Comparison of ENCODE assay signal across 20 cellular contexts in genomic region chr13:75766636-75767035, GRCh38.
DNase-seq lines count a peak whose midpoint lies in the region; ATAC-seq, FAIRE-seq and TF ChIP-seq lines count a peak whose summit lies in the region.
"Had no signal": no experiment of that assay in that cellular context is flagged by ENCODE, and none has a peak within 500 bp of the region (broad histone marks: within the 10 kb centered on the region; RNA-seq: fewer than 3 reads in every experiment).

No MANE protein-coding gene starts in this region.

- TF ChIP-seq CTCF in D721Med (IDR thresholded peaks at IDR 0.05; ENCODE audit: insufficient read depth, missing control alignments): no peak
- TF ChIP-seq CTCF in osteocyte (IDR thresholded peaks at IDR 0.05): no peak

- peaks cover 15% of the 10 kb centered on the region for H3K36me3 Mint-ChIP-seq in osteocyte (ENCODE audit: unreplicated experiment)
- H3K36me3 Mint-ChIP-seq: neural progenitor cell had no signal

- no peak overlapping the region for H3K4me3 Mint-ChIP-seq in osteocyte (ENCODE audit: unreplicated experiment)
- H3K4me3 Mint-ChIP-seq: neural progenitor cell had no signal

- H3K27ac Mint-ChIP-seq in osteocyte (ENCODE audit: unreplicated experiment): peak overlapping the region; percentile 39
- H3K27ac Mint-ChIP-seq: neural progenitor cell had no signal

- no peak for DNase-seq in activated CD4-positive, CD25-positive, alpha-beta regulatory T cell (lab: John Stamatoyannopoulos, UW)
- no peak for DNase-seq in D721Med (ENCODE audit: insufficient read length, low spot score)
- DNase-seq in central memory CD4-positive, alpha-beta T cell: peak; percentile 43
- DNase-seq in osteocyte (ENCODE audit: extremely low spot score, unreplicated experiment): no peak
- no peak for DNase-seq in NCI-H69 (lab: John Stamatoyannopoulos, UW)
- no peak for DNase-seq in COLO829 (ENCODE audit: low spot score)
- DNase-seq in GM03348 (ENCODE audit: low spot score): no peak
- DNase-seq: 8988T; activated CD4-positive, alpha-beta T cell treated with anti-CD3 and anti-CD28 coated beads for 1 hour; body of pancreas; effector memory CD4-positive, alpha-beta T cell; GF-D8; glutamatergic neuron; midbrain; NCI-H510A treated with DMSO at 0.1 percent for 48 hours; spleen; stimulated activated CD4-positive, alpha-beta T cell treated with anti-CD3 and anti-CD28 coated beads, Interleukin-4, amount 100 ng/mL, for 4 hours had no signal

- H3K9me3 Mint-ChIP-seq in osteocyte (ENCODE audit: unreplicated experiment): peaks cover 3% of the 10 kb centered on the region
- H3K9me3 Mint-ChIP-seq: neural progenitor cell had no signal

- ATAC-seq in activated CD4-positive, CD25-positive, alpha-beta regulatory T cell treated with anti-CD3 and anti-CD28 coated beads, Interleukin-2, amount 50 U/mL, for 24 hours: peak; percentile 7
- ATAC-seq: body of pancreas, left lobe of liver had no signal

- FAIRE-seq in D721Med (lab: Jason Lieb, UNC): peak; percentile 25

- H3K4me1 Mint-ChIP-seq in osteocyte (ENCODE audit: unreplicated experiment): peaks cover 73% of the 10 kb centered on the region
- H3K4me1 Mint-ChIP-seq: neural progenitor cell had no signal

- no peaks in the 10 kb centered on the region for H3K27me3 Mint-ChIP-seq in osteocyte (ENCODE audit: unreplicated experiment)
